ENCODE assay signal across 28 cellular contexts in the genomic region with DNA sequence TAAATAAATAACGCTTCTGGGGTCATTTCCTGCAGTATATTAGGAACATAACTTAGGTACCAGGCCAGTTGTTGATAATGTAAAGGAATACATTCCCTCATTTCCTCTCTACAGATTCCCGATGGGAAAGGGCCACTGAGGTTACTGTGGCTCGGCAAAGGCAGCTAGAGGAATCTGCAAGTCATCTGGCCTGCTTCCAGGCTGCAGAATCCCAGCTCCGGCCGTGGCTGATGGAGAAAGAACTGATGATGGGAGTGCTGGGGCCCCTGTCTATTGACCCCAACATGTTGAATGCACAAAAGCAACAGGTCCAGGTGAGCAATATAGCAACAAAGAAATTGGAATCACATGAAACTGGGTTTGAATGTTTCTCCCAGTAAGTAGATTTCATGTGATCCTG.
DNase-seq lines count a peak whose midpoint lies in the region; ATAC-seq, FAIRE-seq and TF ChIP-seq lines count a peak whose summit lies in the region.
"Had no signal": no experiment of that assay in that cellular context is flagged by ENCODE, and none has a peak within 500 bp of the region (broad histone marks: within the 10 kb centered on the region; RNA-seq: fewer than 3 reads in every experiment).

No MANE protein-coding gene starts in this region.

- peaks cover 17% of the 10 kb centered on the region for H3F3A ChIP-seq in GM23248 (ENCODE audit: insufficient read depth)

- H3K4me3 ChIP-seq in thoracic aorta (no peak overlapping the region), GM23248 (no peak overlapping the region)
- H3K4me3 ChIP-seq: breast epithelium, neural progenitor cell, psoas muscle, spleen had no signal

- in situ Hi-C loops in GM23248 (cut with MboI): no loop called here

- DNase-seq in Right ventricle myocardium superior (peak; percentile 62), cardiac septum (ENCODE audit: low spot score) (no peak), fibroblast of peridontal ligament (ENCODE audit: extremely low read depth) (peak; percentile 65), lung microvascular endothelial cell (ENCODE audit: low read depth in 2 of 2) (peak; percentile 84 to 85), thoracic aorta (ENCODE audit: low spot score) (no peak), GM23248 (no peak), frontal cortex (ENCODE audit: low spot score in 2 of 2) (no peak)
- DNase-seq: 8988T; activated CD4-positive, alpha-beta T cell treated with anti-CD3 and anti-CD28 coated beads, Interleukin-2, amount 10 ng/mL, durations not matched to agents 7 days and 5 days; activated naive CD8-positive, alpha-beta T cell treated with anti-CD3 and anti-CD28 coated beads, Interleukin-2, amount 10 ng/mL, durations not matched to agents 7 days and 5 days; CD4-positive, alpha-beta memory T cell; DMS153; H9; left colon; MM.1S; NCI-H1436; NCI-H524; psoas muscle; SK-N-SH; spleen; stimulated activated CD4-positive, alpha-beta T cell treated with anti-CD3 and anti-CD28 coated beads, Interleukin-4, amount 100 ng/mL, for 1 hour; stimulated activated naive CD4-positive, alpha-beta T cell treated with Interleukin-2 at 50 U/mL for 16 hours had no signal

- H3K36me3 ChIP-seq in thoracic aorta: peaks cover 58% of the 10 kb centered on the region
- H3K36me3 ChIP-seq in GM23248 (ENCODE audit: low read depth): peaks cover 30% of the 10 kb centered on the region
- H3K36me3 ChIP-seq: breast epithelium had no signal

- no peaks in the 10 kb centered on the region for H3K9me2 ChIP-seq in GM23248 (ENCODE audit: insufficient read depth)
- H3K9me2 ChIP-seq: SK-N-SH had no signal

- WGBS in GM23248 (ENCODE audit: low coverage in 1 of 2, low lambda C conversion rate in 2 of 2, missing lambda C conversion rate in 2 of 2), 2 experiments: 88 to 91% methylated on average over 5 of the region's 5 CpGs

- no peak overlapping the region for H3K9ac ChIP-seq in GM23248
- H3K9ac ChIP-seq: neural progenitor cell, SK-N-SH had no signal

- no peaks in the 10 kb centered on the region for H3K79me2 ChIP-seq in GM23248 (ENCODE audit: insufficient read depth)

- no peaks in the 10 kb centered on the region for H4K20me1 ChIP-seq in GM23248 (ENCODE audit: insufficient read depth)

- ATAC-seq in Right ventricle myocardium superior (ENCODE audit: poor library complexity) (peak; percentile 51), thoracic aorta (ENCODE audit: insufficient number of reproducible peaks, low FRiP score, low read depth) (peak; percentile 46), HG02970 (IDR thresholded peaks at IDR 0.05; ENCODE audit: low FRiP score, unreplicated experiment) (no peak)
- ATAC-seq: activated T-helper 17 cell treated with anti-CD3 and anti-CD28 coated beads, Interleukin-2, amount 50 U/mL, for 72 hours; left colon; psoas muscle had no signal

- no peak for TF ChIP-seq CTCF in thoracic aorta (IDR thresholded peaks at IDR 0.05)

- H3K9me3 ChIP-seq in thoracic aorta: no peaks in the 10 kb centered on the region
- no peaks in the 10 kb centered on the region for H3K9me3 ChIP-seq in GM23248 (ENCODE audit: low read depth)
- H3K9me3 ChIP-seq: breast epithelium, psoas muscle, SK-N-SH, spleen had no signal

- no peak overlapping the region for H3K4me2 ChIP-seq in GM23248 (ENCODE audit: unreplicated experiment)
- H3K4me2 ChIP-seq: neural progenitor cell, SK-N-SH had no signal

- no peak overlapping the region for H2AFZ ChIP-seq in GM23248
- H2AFZ ChIP-seq: neural progenitor cell had no signal

- FAIRE-seq in frontal cortex (lab: Jason Lieb, UNC): no peak
- FAIRE-seq: G401.6, GM18507 had no signal

- H3K27me3 ChIP-seq in thoracic aorta (replicated peaks; ENCODE audit: insufficient read depth): no peaks in the 10 kb centered on the region
- no peaks in the 10 kb centered on the region for H3K27me3 ChIP-seq in GM23248 (replicated peaks; ENCODE audit: insufficient read depth)
- H3K27me3 ChIP-seq: breast epithelium, neural progenitor cell, spleen had no signal

- H3K4me1 ChIP-seq in thoracic aorta (ENCODE audit: control insufficient read depth in 1 of 2, low read depth in 2 of 2) (peaks cover 3 to 20% of the 10 kb centered on the region in 2 donors), GM23248 (ENCODE audit: insufficient read depth) (peaks cover 8% of the 10 kb centered on the region)
- H3K4me1 ChIP-seq: neural progenitor cell, psoas muscle had no signal

- intact Hi-C loops in Right ventricle myocardium superior (cut with DNase I): no loop called here
- intact Hi-C loops in cardiac septum (cut with DNase I): loop anchor here (5.0 kb wide), 1 partner anchor 35 kb away; no protein-coding TSS in a partner anchor

- peak overlapping the region; percentile 26 to 38 for H3K27ac ChIP-seq in thoracic aorta
- no peak overlapping the region for H3K27ac ChIP-seq in GM23248
- H3K27ac ChIP-seq: breast epithelium, neural progenitor cell, psoas muscle, spleen had no signal

Comparison
In these comparisons a context has a peak if more than half of its experiments do, and no peak if none do; other contexts are left out.
1. DNase-seq: peak in Right ventricle myocardium superior (single experiment), fibroblast of peridontal ligament (single experiment) and lung microvascular endothelial cell (2 of 2); none in cardiac septum (single experiment), thoracic aorta (single experiment), GM23248 (single experiment) and frontal cortex (0 of 2).